In genomic region chr17:9456265-9456664, GRCh38 we compare ENCODE assay signal across 2 cellular contexts.
TF ChIP-seq lines count a peak whose summit lies in the region.

No MANE protein-coding gene starts in this region.

TF ChIP-seq in IMR-90, 13 proteins besides CTCF, POLR2A, EP300 and RAD21:
- no peak for TF ChIP-seq RCOR1 (IDR thresholded peaks at IDR 0.05; ENCODE audit: insufficient replicate concordance, low read length)
- no peak for TF ChIP-seq RFX5 (IDR thresholded peaks at IDR 0.05; ENCODE audit: low read depth, low read length)
- TF ChIP-seq USF2 (IDR thresholded peaks at IDR 0.05; ENCODE audit: low read depth, low read length): no peak
- no peak for TF ChIP-seq ELK1 (IDR thresholded peaks at IDR 0.05; ENCODE audit: borderline replicate concordance, low read depth, low read length)
- TF ChIP-seq SMC3 (IDR thresholded peaks at IDR 0.05; ENCODE audit: low read depth, low read length): no peak
- TF ChIP-seq FOS (IDR thresholded peaks at IDR 0.05; ENCODE audit: low read depth, low read length): no peak
- no peak for TF ChIP-seq NFE2L2 (IDR thresholded peaks at IDR 0.05; ENCODE audit: low read depth, low read length)
- TF ChIP-seq CHD1 (IDR thresholded peaks at IDR 0.05; ENCODE audit: low read depth, low read length): no peak
- TF ChIP-seq CEBPB (IDR thresholded peaks at IDR 0.05; ENCODE audit: low read depth, low read length): no peak
- no peak for TF ChIP-seq BHLHE40 (IDR thresholded peaks at IDR 0.05; ENCODE audit: low read depth, low read length)
- no peak for TF ChIP-seq MAZ (IDR thresholded peaks at IDR 0.05; ENCODE audit: borderline replicate concordance, low read depth, low read length)
- TF ChIP-seq MAFK (IDR thresholded peaks at IDR 0.05; ENCODE audit: low read depth, low read length): no peak
- no peak for TF ChIP-seq MXI1 (IDR thresholded peaks at IDR 0.05; ENCODE audit: borderline replicate concordance, low read depth, low read length)
TF ChIP-seq in IMR-90: peak in this region for 0.

TF ChIP-seq in endothelial cell of umbilical vein, 7 proteins besides CTCF, POLR2A, EP300 and RAD21:
- TF ChIP-seq MYC (IDR thresholded peaks at IDR 0.05; ENCODE audit: low read depth, low read length) (no peak), MAX (IDR thresholded peaks at IDR 0.05; ENCODE audit: insufficient read depth, insufficient read length) (no peak), JUN (IDR thresholded peaks at IDR 0.05; ENCODE audit: borderline replicate concordance, insufficient read depth, insufficient read length, low read depth) (no peak), FOS (IDR thresholded peaks at IDR 0.05; ENCODE audit: borderline replicate concordance, insufficient read depth, low read length) (no peak), POLR2AphosphoS5 (IDR thresholded peaks at IDR 0.05; ENCODE audit: insufficient read depth, low read depth, low read length) (no peak), GATA2 (IDR thresholded peaks at IDR 0.05; ENCODE audit: insufficient read depth, insufficient read length, low read depth, low read length) (no peak), EZH2 (IDR thresholded peaks at IDR 0.05; ENCODE audit: borderline replicate concordance, low read depth, low read length, severe bottlenecking) (no peak)
